In the genomic region with DNA sequence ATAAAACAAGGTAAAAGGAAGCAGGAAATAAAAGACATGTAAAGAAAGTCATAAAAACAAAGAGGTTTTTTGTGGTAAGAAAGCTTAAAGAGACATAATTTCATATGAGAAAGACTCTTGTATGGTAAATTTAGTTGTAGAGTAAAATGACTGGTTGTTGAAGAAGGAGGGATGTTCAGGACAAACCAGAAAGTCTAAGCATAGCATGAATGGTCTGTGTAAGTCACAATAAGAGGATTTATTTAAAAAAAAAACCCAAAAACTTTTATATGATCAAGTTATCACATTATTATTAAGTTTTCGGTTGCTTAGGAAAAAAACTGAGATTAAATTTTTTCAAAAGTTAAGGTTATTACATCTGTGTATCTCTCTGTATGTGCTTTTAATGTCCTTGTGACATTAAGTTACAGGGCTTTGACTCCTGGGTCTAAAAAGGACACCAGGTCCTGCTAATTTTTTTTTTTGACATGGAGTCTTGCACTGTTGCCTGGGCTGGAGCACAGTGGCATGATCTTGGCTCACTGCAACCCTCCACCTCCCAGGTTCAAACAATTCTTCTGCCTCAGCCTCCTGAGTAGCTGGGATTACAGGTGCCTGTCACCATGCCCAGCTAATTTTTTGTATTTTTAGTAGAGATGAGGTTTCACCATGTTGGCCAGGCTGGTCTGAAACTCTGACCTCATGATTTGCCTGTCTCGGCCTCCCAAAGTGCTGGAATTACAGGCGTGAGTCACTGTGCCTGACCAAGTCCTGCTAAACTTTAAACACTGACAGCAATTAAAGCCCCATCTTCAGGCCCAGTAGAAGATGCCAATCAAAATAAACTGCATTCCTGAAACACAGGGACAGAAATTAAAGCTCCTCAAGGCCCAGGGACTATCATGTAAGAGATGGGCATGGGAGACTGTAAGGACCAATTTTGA, we compare ENCODE assay signal across 21 cellular contexts. TPM values are rescaled to one million over a fixed set of nuclear protein-coding genes. Genes with fewer than 3 reads are reported as not detected.
A peak's percentile ranks its signal among the peaks of the same experiment; 100 is the strongest.
DNase-seq lines count a peak whose midpoint lies in the region; ATAC-seq and TF ChIP-seq lines count a peak whose summit lies in the region.
"Had no signal": no experiment of that assay in that cellular context is flagged by ENCODE, and none has a peak within 500 bp of the region (broad histone marks: within the 10 kb centered on the region; RNA-seq: fewer than 3 reads in every experiment).

No MANE protein-coding gene starts in this region.

- no peaks in the 10 kb centered on the region for H3F3A ChIP-seq in GM23248 (ENCODE audit: insufficient read depth)

- no peak overlapping the region for H3K4me2 ChIP-seq in GM23248 (ENCODE audit: unreplicated experiment)
- no peak overlapping the region for H3K4me2 ChIP-seq in OCI-LY7 (ENCODE audit: low read length)
- H3K4me2 ChIP-seq: SK-N-SH had no signal

- H3K36me3 ChIP-seq in GM23248 (ENCODE audit: low read depth) (no peaks in the 10 kb centered on the region), OCI-LY7 (ENCODE audit: insufficient read depth, low read length) (no peaks in the 10 kb centered on the region), sigmoid colon (peaks cover 0 to 4% (median 0%) of the 10 kb centered on the region in 4 donors)
- H3K36me3 ChIP-seq: thoracic aorta had no signal

- H3K4me3 ChIP-seq in GM23248 (no peak overlapping the region), OCI-LY7 (ENCODE audit: low read depth, low read length, poor library complexity, severe bottlenecking) (no peak overlapping the region), fibroblast of the aortic adventitia (ENCODE audit: low read depth, low read length) (no peak overlapping the region), sigmoid colon (no peak overlapping the region)
- H3K4me3 ChIP-seq: Peyer's patch, thoracic aorta had no signal

- H3K27ac ChIP-seq in GM23248 (no peak overlapping the region), OCI-LY7 (ENCODE audit: low read depth, low read length, poor library complexity, severe bottlenecking) (no peak overlapping the region), sigmoid colon (peak overlapping the region in 3 of 4 donors; percentile 35 to 64 (median 63))
- H3K27ac ChIP-seq: Peyer's patch, thoracic aorta had no signal

- H3K27ac Mint-ChIP-seq in T-cell, result peak overlapping the region in 1 of 2 donors; percentile 70
- no peak overlapping the region for H3K27ac Mint-ChIP-seq in activated CD8-positive, alpha-beta memory T cell treated with anti-CD3 and anti-CD28 coated beads, Interleukin-2, amount 10 ng/mL, durations not matched to agents 7 days and 5 days
- H3K27ac Mint-ChIP-seq: activated naive CD8-positive, alpha-beta T cell treated with anti-CD3 and anti-CD28 coated beads, Interleukin-2, amount 10 ng/mL, durations not matched to agents 7 days and 5 days had no signal

- WGBS in GM23248 (ENCODE audit: low coverage in 1 of 2, low lambda C conversion rate in 2 of 2, missing lambda C conversion rate in 2 of 2), 2 experiments, result 46 to 60% methylated on average over 3 of the region's 3 CpGs
- 75 to 81% methylated on average over 3 of the region's 3 CpGs for WGBS in sigmoid colon, 2 donors

- H3K79me2 ChIP-seq in GM23248 (ENCODE audit: insufficient read depth), result no peaks in the 10 kb centered on the region
- H3K79me2 ChIP-seq in OCI-LY7 (ENCODE audit: insufficient read depth, low read depth, low read length), result no peaks in the 10 kb centered on the region

- H3K36me3 Mint-ChIP-seq in T-cell, result no peaks in the 10 kb centered on the region
- peaks cover 9% of the 10 kb centered on the region for H3K36me3 Mint-ChIP-seq in activated CD8-positive, alpha-beta memory T cell treated with anti-CD3 and anti-CD28 coated beads, Interleukin-2, amount 10 ng/mL, durations not matched to agents 7 days and 5 days

- BruUV-seq in OCI-LY7 (replicated peaks; lab: Mats Ljungman, UMichigan), result no TSS peak

- H3K4me1 Mint-ChIP-seq in T-cell, result peaks cover 18 to 35% (median 25%) of the 10 kb centered on the region in 3 donors
- peaks cover 4% of the 10 kb centered on the region for H3K4me1 Mint-ChIP-seq in activated CD8-positive, alpha-beta memory T cell treated with anti-CD3 and anti-CD28 coated beads, Interleukin-2, amount 10 ng/mL, durations not matched to agents 7 days and 5 days

- H3K27me3 ChIP-seq in GM23248 (replicated peaks; ENCODE audit: insufficient read depth) (no peaks in the 10 kb centered on the region), sigmoid colon (no peaks in the 10 kb centered on the region)
- H3K27me3 ChIP-seq: Peyer's patch had no signal

- no peaks in the 10 kb centered on the region for H4K20me1 ChIP-seq in GM23248 (ENCODE audit: insufficient read depth)
- H4K20me1 ChIP-seq in OCI-LY7 (ENCODE audit: insufficient read depth, low read length), result no peaks in the 10 kb centered on the region

- ATAC-seq in T-cell (replicated peaks in 1 of 4) (no peak), HG03159 (IDR thresholded peaks at IDR 0.05; ENCODE audit: unreplicated experiment) (no peak)
- ATAC-seq in activated CD8-positive, alpha-beta memory T cell treated with anti-CD3 and anti-CD28 coated beads, Interleukin-2, amount 10 ng/mL, durations not matched to agents 7 days and 5 days, result no peak
- ATAC-seq: left ventricle myocardium superior, right cardiac atrium had no signal

- H3K9me2 ChIP-seq in GM23248 (ENCODE audit: insufficient read depth) (no peaks in the 10 kb centered on the region), OCI-LY7 (ENCODE audit: insufficient read depth, low read length) (no peaks in the 10 kb centered on the region)
- H3K9me2 ChIP-seq: SK-N-SH had no signal

- H3K9ac ChIP-seq in GM23248, result no peak overlapping the region
- H3K9ac ChIP-seq: SK-N-SH had no signal

- TF ChIP-seq POLR2A in sigmoid colon (IDR thresholded peaks at IDR 0.05), result no peak

- no peak for TF ChIP-seq EP300 in sigmoid colon (IDR thresholded peaks at IDR 0.05)

- H3K4me3 Mint-ChIP-seq in T-cell, result peak overlapping the region in 1 of 3 donors; percentile 32
- no peak overlapping the region for H3K4me3 Mint-ChIP-seq in activated CD8-positive, alpha-beta memory T cell treated with anti-CD3 and anti-CD28 coated beads, Interleukin-2, amount 10 ng/mL, durations not matched to agents 7 days and 5 days
- H3K4me3 Mint-ChIP-seq: activated naive CD8-positive, alpha-beta T cell treated with anti-CD3 and anti-CD28 coated beads, Interleukin-2, amount 10 ng/mL, durations not matched to agents 7 days and 5 days had no signal

- in situ Hi-C loops in GM23248 (cut with MboI), result no loop called here

- H3K27me3 Mint-ChIP-seq in T-cell, result no peaks in the 10 kb centered on the region
- no peaks in the 10 kb centered on the region for H3K27me3 Mint-ChIP-seq in activated CD8-positive, alpha-beta memory T cell treated with anti-CD3 and anti-CD28 coated beads, Interleukin-2, amount 10 ng/mL, durations not matched to agents 7 days and 5 days
- H3K27me3 Mint-ChIP-seq: activated naive CD8-positive, alpha-beta T cell treated with anti-CD3 and anti-CD28 coated beads, Interleukin-2, amount 10 ng/mL, durations not matched to agents 7 days and 5 days had no signal

- intact Hi-C loops in OCI-LY7 (cut with micrococcal nuclease; ENCODE audit: unreplicated experiment), result no loop called here
- intact Hi-C loops in sigmoid colon (cut with DNase I), result no loop called here

- H2AFZ ChIP-seq in GM23248 (no peak overlapping the region), OCI-LY7 (ENCODE audit: low read length) (no peak overlapping the region)

- peaks cover 0 to 4% (median 2%) of the 10 kb centered on the region in 3 donors for H3K9me3 Mint-ChIP-seq in T-cell
- H3K9me3 Mint-ChIP-seq in activated CD8-positive, alpha-beta memory T cell treated with anti-CD3 and anti-CD28 coated beads, Interleukin-2, amount 10 ng/mL, durations not matched to agents 7 days and 5 days (ENCODE audit: low read depth), result peaks cover 7% of the 10 kb centered on the region

- no peaks in the 10 kb centered on the region for H3K9me3 ChIP-seq in GM23248 (ENCODE audit: low read depth)
- peaks cover 7% of the 10 kb centered on the region; the same call in 1 of the 2 replicates for H3K9me3 ChIP-seq in OCI-LY7 (ENCODE audit: low read length)
- no peaks in the 10 kb centered on the region for H3K9me3 ChIP-seq in sigmoid colon
- H3K9me3 ChIP-seq: Peyer's patch, SK-N-SH, thoracic aorta had no signal

- DNase-seq in GM23248, result peak; percentile 50
- peak; percentile 18 for DNase-seq in OCI-LY7 (ENCODE audit: low spot score)
- peak; percentile 58 for DNase-seq in fibroblast of the aortic adventitia (ENCODE audit: low read depth)
- DNase-seq in sigmoid colon, result peak; percentile 67
- DNase-seq in T-cell, result no peak
- DNase-seq in activated CD8-positive, alpha-beta memory T cell treated with anti-CD3 and anti-CD28 coated beads, Interleukin-2, amount 10 ng/mL, durations not matched to agents 7 days and 5 days, result no peak
- DNase-seq: activated CD4-positive, alpha-beta T cell treated with anti-CD3 and anti-CD28 coated beads for 1 hour; activated naive CD8-positive, alpha-beta T cell treated with anti-CD3 and anti-CD28 coated beads, Interleukin-2, amount 10 ng/mL, durations not matched to agents 7 days and 5 days; AML-193; left ventricle myocardium superior; MM.1S; NCI-H187 treated with DMSO at 0.1 percent for 48 hours; right cardiac atrium; SK-N-SH; stimulated activated CD4-positive, alpha-beta T cell treated with anti-CD3 and anti-CD28 coated beads, Interleukin-15, amount 100 ng/mL, for 24 hours had no signal

- POLR2A ChIA-PET in OCI-LY7 (lab: Charles Lee) (interaction anchor here (0.7 kb wide), 1 partner anchor 732 kb away, joined by 8 read pairs; no protein-coding TSS in a partner anchor), T-cell (lab: Charles Lee) (interaction anchor here in 1 of 2 donors (0.6 kb wide), 1 partner anchor 1362 kb away, joined by 3 read pairs; no protein-coding TSS in a partner anchor)

- H3K4me1 ChIP-seq in GM23248 (ENCODE audit: insufficient read depth), result no peaks in the 10 kb centered on the region
- H3K4me1 ChIP-seq in OCI-LY7 (ENCODE audit: insufficient read depth, low read length, poor library complexity, severe bottlenecking), result no peaks in the 10 kb centered on the region
- H3K4me1 ChIP-seq in sigmoid colon, result peaks cover 0 to 8% (median 5%) of the 10 kb centered on the region in 4 donors
- H3K4me1 ChIP-seq: Peyer's patch had no signal

- CTCF ChIA-PET in OCI-LY7 (lab: Charles Lee; ENCODE audit: unreplicated experiment), result no interaction called here
- CTCF ChIA-PET in T-cell (lab: Charles Lee), result no interaction called here
- CTCF ChIA-PET in activated CD8-positive, alpha-beta memory T cell treated with anti-CD3 and anti-CD28 coated beads, Interleukin-2, amount 10 ng/mL, durations not matched to agents 7 days and 5 days (lab: Charles Lee), result interaction anchor here (0.6 kb wide), 1 partner anchor 341 kb away, joined by 3 read pairs; no protein-coding TSS in a partner anchor

- TF ChIP-seq CTCF in OCI-LY7 (conservative IDR thresholded peaks at IDR 0.05; ENCODE audit: low read length) (no peak), fibroblast of the aortic adventitia (IDR thresholded peaks at IDR 0.05; ENCODE audit: insufficient read depth, low read length) (no peak), sigmoid colon (IDR thresholded peaks at IDR 0.05) (no peak)

RNA-seq across cellular contexts. Expression of gene OXER1, which starts 14.2 kb away (rescaled TPM):
- not detected in 2 replicates for total RNA-seq in GM23248 (2014; rRNA removed; shearing (Covaris generic))
- not detected in 2 replicates for polyA plus RNA-seq in GM23248 (2016; fragmentation: Nextera tagmentation; extraction: Ambion mirVana)
- not detected in 2 replicates for total RNA-seq in OCI-LY7 (2014; rRNA removed; shearing (Covaris generic))
- not detected in 2 replicates for total RNA-seq in OCI-LY7 (2022)
- 0.27 TPM in 1 of 2 replicates, not detected in the other for total RNA-seq in fibroblast of the aortic adventitia (ENCODE audit: low replicate concordance)
- 1 to 10 TPM in 1 of 4 donors, under 1 TPM in 3; 0.33 to 2.6 (median 0.59) TPM for total RNA-seq in sigmoid colon
- 1 to 10 TPM in 2 of 3 donors, not detected in 1; 1.8 to 3.0 TPM for polyA plus RNA-seq in sigmoid colon
- total RNA-seq in T-cell, result under 1 TPM in 3 of 5 donors, not detected in 2; 0.13 to 0.22 (median 0.20) TPM
- under 1 TPM in 1 of 2 experiments, not detected in 1; 0.21 TPM for total RNA-seq in activated CD8-positive, alpha-beta memory T cell treated with anti-CD3 and anti-CD28 coated beads, Interleukin-2, amount 10 ng/mL, durations not matched to agents 7 days and 5 days
- total RNA-seq: activated CD8-positive, alpha-beta memory T cell treated with anti-CD3 and anti-CD28 coated beads for 36 hours; activated naive CD8-positive, alpha-beta T cell treated with anti-CD3 and anti-CD28 coated beads, Interleukin-2, amount 10 ng/mL, durations not matched to agents 7 days and 5 days; Daoy; glomerular endothelial cell had no signal
- polyA plus RNA-seq: SK-N-SH had no signal

RNA-seq across cellular contexts. Expression of gene HAAO, which starts 14.2 kb away (rescaled TPM):
- total RNA-seq in GM23248 (2014; rRNA removed; shearing (Covaris generic)), result not detected in 2 replicates
- polyA plus RNA-seq in GM23248 (2016; fragmentation: Nextera tagmentation; extraction: Ambion mirVana) (0.36 TPM in 1 of 2 replicates, not detected in the other), sigmoid colon (10 to 100 TPM in 2 of 3 donors, 1 to 10 TPM in 1; 8.3 to 37.9 (median 12.6) TPM)
- not detected in 2 replicates for total RNA-seq in OCI-LY7 (2014; rRNA removed; shearing (Covaris generic))
- total RNA-seq in OCI-LY7 (2022) (not detected in 2 replicates), fibroblast of the aortic adventitia (ENCODE audit: low replicate concordance) (0.90 and 5.4 TPM in 2 replicates), sigmoid colon (1 to 10 TPM; 2.5 to 5.6 (median 3.5) TPM), T-cell (under 1 TPM in 3 of 5 donors, not detected in 2; 0.38 to 0.72 (median 0.61) TPM)
- under 1 TPM in 1 of 2 experiments, not detected in 1; 0.56 TPM for total RNA-seq in activated CD8-positive, alpha-beta memory T cell treated with anti-CD3 and anti-CD28 coated beads, Interleukin-2, amount 10 ng/mL, durations not matched to agents 7 days and 5 days
- total RNA-seq: Daoy, glomerular endothelial cell had no signal
- polyA plus RNA-seq: SK-N-SH had no signal

Comparison
In these comparisons a context has a peak if more than half of its experiments do, and no peak if none do; other contexts are left out.
1. DNase-seq: peak in GM23248 (single experiment), OCI-LY7 (single experiment), fibroblast of the aortic adventitia (single experiment) and sigmoid colon (single experiment); none in T-cell (0 of 34) and activated CD8-positive, alpha-beta memory T cell treated with anti-CD3 and anti-CD28 coated beads, Interleukin-2, amount 10 ng/mL, durations not matched to agents 7 days and 5 days (single experiment).
2. H3K27ac ChIP-seq: peak in sigmoid colon (3 of 4); none in GM23248 (single experiment) and OCI-LY7 (single experiment).